In genomic region chr2:191748050-191748449, GRCh38 we compare ENCODE assay signal across 13 cellular contexts.
DNase-seq lines count a peak whose midpoint lies in the region; ATAC-seq, FAIRE-seq and TF ChIP-seq lines count a peak whose summit lies in the region.
"Had no signal": no experiment of that assay in that cellular context is flagged by ENCODE, and none has a peak within 500 bp of the region (broad histone marks: within the 10 kb centered on the region; RNA-seq: fewer than 3 reads in every experiment).

No MANE protein-coding gene starts in this region.

- ATAC-seq in SK-N-SH treated with all-trans-retinoic acid at 6 μM for 48 hours (no peak), HG02588 (IDR thresholded peaks at IDR 0.05; ENCODE audit: unreplicated experiment) (peak; percentile 33)
- ATAC-seq in CD8-positive, alpha-beta T cell: no peak

- no peak for TF ChIP-seq CTCF in SK-N-SH (IDR thresholded peaks at IDR 0.05)
- TF ChIP-seq CTCF in GM10266 (IDR thresholded peaks at IDR 0.05; ENCODE audit: control insufficient read depth, insufficient read depth, low read depth, missing control alignments): no peak
- no peak for TF ChIP-seq CTCF in CD8-positive, alpha-beta T cell (IDR thresholded peaks at IDR 0.05)

- no peak overlapping the region for H3K4me2 ChIP-seq in SK-N-SH

- H3K9ac ChIP-seq in SK-N-SH: no peak overlapping the region

- no peak for TF ChIP-seq RAD21 in SK-N-SH (IDR thresholded peaks at IDR 0.05; ENCODE audit: low read length)

- peak; percentile 42 for FAIRE-seq in HTR-8/SVneo (lab: Jason Lieb, UNC)
- FAIRE-seq: endothelial cell of umbilical vein had no signal

- no peaks in the 10 kb centered on the region for H3K36me3 ChIP-seq in SK-N-SH (replicated peaks in 1 of 2; ENCODE audit: control insufficient read depth in 1 of 2, insufficient read depth in 2 of 2, low read length in 1 of 2)
- no peaks in the 10 kb centered on the region for H3K36me3 ChIP-seq in CD8-positive, alpha-beta T cell (ENCODE audit: insufficient read depth, low read length)
- H3K36me3 ChIP-seq: thyroid gland had no signal

- no peaks in the 10 kb centered on the region for H3K79me2 ChIP-seq in SK-N-SH (ENCODE audit: insufficient read depth)

- DNase-seq in SK-N-SH (no peak), HTR-8/SVneo (ENCODE audit: insufficient read length, low spot score) (no peak), renal cortical epithelial cell (ENCODE audit: low read depth) (peak; percentile 50), GM10266 (ENCODE audit: extremely low spot score) (no peak), foreskin melanocyte (no peak)
- DNase-seq in CD8-positive, alpha-beta T cell: no peak
- DNase-seq: 8988T, NCI-H446, thyroid gland had no signal

- H3K27ac ChIP-seq in SK-N-SH (ENCODE audit: low read depth in 2 of 2, low read length in 1 of 2): no peak overlapping the region
- no peak overlapping the region for H3K27ac ChIP-seq in CD8-positive, alpha-beta T cell (ENCODE audit: low read depth, low read length)
- H3K27ac ChIP-seq: thyroid gland had no signal

- H3K4me3 ChIP-seq in SK-N-SH (ENCODE audit: low read depth in 2 of 2, low read length in 1 of 2): no peak overlapping the region
- no peak overlapping the region for H3K4me3 ChIP-seq in CD8-positive, alpha-beta T cell (ENCODE audit: low read depth, low read length)
- H3K4me3 ChIP-seq: thyroid gland had no signal

- intact Hi-C loops in CD8-positive, alpha-beta T cell (cut with DNase I, micrococcal nuclease): no loop called here

- no peaks in the 10 kb centered on the region for H3K9me2 ChIP-seq in SK-N-SH

- H3K4me1 ChIP-seq in SK-N-SH (ENCODE audit: control insufficient read depth in 1 of 2, insufficient read depth in 2 of 2, low read depth in 1 of 2, low read length in 1 of 2): no peaks in the 10 kb centered on the region
- H3K4me1 ChIP-seq in CD8-positive, alpha-beta T cell (ENCODE audit: insufficient read depth, low read length): no peaks in the 10 kb centered on the region
- H3K4me1 ChIP-seq: thyroid gland had no signal

- no peak for TF ChIP-seq EP300 in SK-N-SH (IDR thresholded peaks at IDR 0.05; ENCODE audit: borderline replicate concordance in 1 of 2, low read depth in 1 of 2, low read length in 1 of 2)

- no peak overlapping the region for H2AFZ ChIP-seq in SK-N-SH (ENCODE audit: low read depth)

- H4K20me1 ChIP-seq in SK-N-SH (ENCODE audit: insufficient read depth): no peaks in the 10 kb centered on the region

- no peaks in the 10 kb centered on the region for H3F3A ChIP-seq in SK-N-SH (replicated peaks; ENCODE audit: insufficient read depth)

- H3K9me3 ChIP-seq in SK-N-SH: no peaks in the 10 kb centered on the region
- H3K9me3 ChIP-seq in CD8-positive, alpha-beta T cell (ENCODE audit: low read length): no peaks in the 10 kb centered on the region
- H3K9me3 ChIP-seq: thyroid gland had no signal

- POLR2A ChIA-PET in SK-N-SH (lab: Yijun Ruan, JAX): no interaction called here
- POLR2A ChIA-PET in CD8-positive, alpha-beta T cell (lab: Charles Lee): no interaction called here

- H3K36me3 Mint-ChIP-seq in CD8-positive, alpha-beta T cell: no peaks in the 10 kb centered on the region

- WGBS in SK-N-SH (ENCODE audit: low lambda C conversion rate): 60% methylated on average over 3 of the region's 3 CpGs

- no peaks in the 10 kb centered on the region for H3K9me3 Mint-ChIP-seq in CD8-positive, alpha-beta T cell
- H3K9me3 Mint-ChIP-seq: T-helper 1 cell treated with Interleukin-12 subunit alpha and Interleukin-12 subunit beta and Interleukin-4 antibody, amounts not matched to agents 30 μg/mL and 1 μg/mL, for 36 hours had no signal

- CTCF ChIA-PET in SK-N-SH (lab: Yijun Ruan, JAX): interaction anchor here (0.9 kb wide), 1 partner anchor 57 kb away, joined by 4 read pairs; no protein-coding TSS in a partner anchor
- CTCF ChIA-PET in CD8-positive, alpha-beta T cell (lab: Charles Lee): interaction anchor here (1.0 to 3.3 kb wide), 3 partner anchors 11 to 208 kb away, joined by 3 to 14 read pairs (median 4); no protein-coding TSS in a partner anchor

- no peak overlapping the region for H3K4me3 Mint-ChIP-seq in CD8-positive, alpha-beta T cell
- H3K4me3 Mint-ChIP-seq: T-helper 1 cell treated with Interleukin-12 subunit alpha and Interleukin-12 subunit beta and Interleukin-4 antibody, amounts not matched to agents 30 μg/mL and 1 μg/mL, for 36 hours had no signal

- no peak overlapping the region for H3K27ac Mint-ChIP-seq in CD8-positive, alpha-beta T cell
- H3K27ac Mint-ChIP-seq: T-helper 1 cell treated with Interleukin-12 subunit alpha and Interleukin-12 subunit beta and Interleukin-4 antibody, amounts not matched to agents 30 μg/mL and 1 μg/mL, for 36 hours had no signal

- peaks cover 35% of the 10 kb centered on the region for H3K27me3 Mint-ChIP-seq in CD8-positive, alpha-beta T cell (ENCODE audit: low read depth)

- no peaks in the 10 kb centered on the region for H3K27me3 ChIP-seq in SK-N-SH (ENCODE audit: insufficient read depth)
- H3K27me3 ChIP-seq in CD8-positive, alpha-beta T cell (ENCODE audit: insufficient read depth, low read length): no peaks in the 10 kb centered on the region
- H3K27me3 ChIP-seq: thyroid gland had no signal

- H3K4me1 Mint-ChIP-seq in CD8-positive, alpha-beta T cell (ENCODE audit: low read depth): no peaks in the 10 kb centered on the region

TF ChIP-seq in SK-N-SH, 30 proteins besides CTCF, POLR2A, EP300 and RAD21 (continues in another document):
- no peak for TF ChIP-seq GATA2 (CRISPR knock-in tag; IDR thresholded peaks at IDR 0.05)
- TF ChIP-seq ELF1 (IDR thresholded peaks at IDR 0.05): no peak
- TF ChIP-seq RXRA (IDR thresholded peaks at IDR 0.05; ENCODE audit: borderline replicate concordance, low read depth): no peak
- TF ChIP-seq PBX3 (IDR thresholded peaks at IDR 0.05): 0 out of 2 replicates have a peak, but pooled peaks have one; percentile 10
- TF ChIP-seq EZH2phosphoT487 (IDR thresholded peaks at IDR 0.05; ENCODE audit: borderline replicate concordance, low read depth): no peak
- no peak for TF ChIP-seq TEAD4 (IDR thresholded peaks at IDR 0.05; ENCODE audit: borderline replicate concordance, insufficient read depth)
- no peak for TF ChIP-seq POLR2AphosphoS5 (IDR thresholded peaks at IDR 0.05; ENCODE audit: low read depth, low read length)
- TF ChIP-seq JUND (IDR thresholded peaks at IDR 0.05): 0 out of 2 replicates have a peak, but pooled peaks have one; percentile 6

TF ChIP-seq in SK-N-SH treated with all-trans-retinoic acid at 6 μM for 48 hours, 23 proteins besides CTCF, POLR2A, EP300 and RAD21:
- TF ChIP-seq ISL1 (CRISPR knock-in tag; IDR thresholded peaks at IDR 0.05): no peak
- TF ChIP-seq, protein P1, sequence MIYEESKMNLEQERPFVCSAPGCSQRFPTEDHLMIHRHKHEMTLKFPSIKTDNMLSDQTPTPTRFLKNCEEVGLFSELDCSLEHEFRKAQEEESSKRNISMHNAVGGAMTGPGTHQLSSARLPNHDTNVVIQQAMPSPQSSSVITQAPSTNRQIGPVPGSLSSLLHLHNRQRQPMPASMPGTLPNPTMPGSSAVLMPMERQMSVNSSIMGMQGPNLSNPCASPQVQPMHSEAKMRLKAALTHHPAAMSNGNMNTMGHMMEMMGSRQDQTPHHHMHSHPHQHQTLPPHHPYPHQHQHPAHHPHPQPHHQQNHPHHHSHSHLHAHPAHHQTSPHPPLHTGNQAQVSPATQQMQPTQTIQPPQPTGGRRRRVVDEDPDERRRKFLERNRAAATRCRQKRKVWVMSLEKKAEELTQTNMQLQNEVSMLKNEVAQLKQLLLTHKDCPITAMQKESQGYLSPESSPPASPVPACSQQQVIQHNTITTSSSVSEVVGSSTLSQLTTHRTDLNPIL (CRISPR knock-in tag; IDR thresholded peaks at IDR 0.05; ENCODE audit: low read depth): no peak
- no peak for TF ChIP-seq POU6F1 (CRISPR knock-in tag; IDR thresholded peaks at IDR 0.05; ENCODE audit: borderline replicate concordance, low read depth)
- TF ChIP-seq ZNF70 (CRISPR knock-in tag; IDR thresholded peaks at IDR 0.05): no peak
- no peak for TF ChIP-seq ZNF565 (CRISPR knock-in tag; conservative IDR thresholded peaks at IDR 0.05; ENCODE audit: low read depth)
- no peak for TF ChIP-seq ESRRG (CRISPR knock-in tag; IDR thresholded peaks at IDR 0.05)
- no peak for TF ChIP-seq CSDC2 (CRISPR knock-in tag; IDR thresholded peaks at IDR 0.05)
- no peak for TF ChIP-seq ZFP30 (CRISPR knock-in tag; IDR thresholded peaks at IDR 0.05)
